In genomic region chr11:67123801-67124200, GRCh38 we compare ENCODE assay signal across 7 cellular contexts. TPM values are rescaled to one million over a fixed set of nuclear protein-coding genes. Genes with fewer than 3 reads are reported as not detected.
DNase-seq lines count a peak whose midpoint lies in the region; ATAC-seq and TF ChIP-seq lines count a peak whose summit lies in the region.
"Not testable (repeated sequence)": the region's sequence is repeated elsewhere in the genome, so short reads cannot be mapped to it uniquely, and the experiment has no call there.

No MANE protein-coding gene starts in this region.

- H3K4me3 ChIP-seq in BLaER1 treated with 17β-estradiol and CSF1 and Interleukin-3, amounts not matched to agents 10 nM and 100 nM: peak overlapping the region in 2 of 10 experiments; percentile 24 to 100; a peak in 3 of 20 replicates
- peak overlapping the region; percentile 64 for H3K4me3 ChIP-seq in Loucy (ENCODE audit: low read length, poor library complexity, severe bottlenecking)

- H3K9me2 ChIP-seq in Loucy (replicated peaks; ENCODE audit: low read depth, low read length): not testable (repeated sequence)

- not testable (repeated sequence) for ATAC-seq in central memory CD8-positive, alpha-beta T cell (replicated peaks; ENCODE audit: extremely low read depth, poor library complexity, severe bottlenecking)

- H3K36me3 ChIP-seq in BLaER1 treated with 17β-estradiol and CSF1 and Interleukin-3, amounts not matched to agents 10 nM and 100 nM: peaks cover 55 to 71% (median 67%) of the 10 kb centered on the region in 11 experiments
- H3K36me3 ChIP-seq in Loucy (ENCODE audit: insufficient read depth, low read length): not testable (repeated sequence)

- H3F3A ChIP-seq in Loucy (ENCODE audit: low read depth): not testable (repeated sequence)

- peak; percentile 31 for DNase-seq in activated effector memory CD4-positive, alpha-beta T cell treated with anti-CD3 and anti-CD28 coated beads, Interleukin-2, amount 50 U/mL, for 16 hours
- not testable (repeated sequence) for DNase-seq in central memory CD8-positive, alpha-beta T cell (ENCODE audit: low spot score in 2 of 2)
- peak; percentile 59 for DNase-seq in mesenteric fat pad (ENCODE audit: low spot score)
- DNase-seq in posterior vena cava (ENCODE audit: low spot score): peak; percentile 58

- not testable (repeated sequence) for H2AFZ ChIP-seq in Loucy (ENCODE audit: low read length)

- H3K4me1 ChIP-seq in BLaER1 treated with 17β-estradiol and CSF1 and Interleukin-3, amounts not matched to agents 10 nM and 100 nM: peaks cover 24 to 62% (median 41%) of the 10 kb centered on the region in 10 experiments
- peaks cover 35% of the 10 kb centered on the region for H3K4me1 ChIP-seq in Loucy (ENCODE audit: insufficient read depth, low read length, poor library complexity, severe bottlenecking)

- H3K27me3 ChIP-seq in BLaER1 treated with 17β-estradiol and CSF1 and Interleukin-3, amounts not matched to agents 10 nM and 100 nM; Loucy (ENCODE audit: insufficient read depth, low read length, poor library complexity, severe bottlenecking): not testable (repeated sequence)

- H3K9me3 Mint-ChIP-seq in T-helper 1 cell treated with Interleukin-12 subunit alpha and Interleukin-12 subunit beta and Interleukin-4 antibody, amounts not matched to agents 30 μg/mL and 1 μg/mL, for 36 hours; central memory CD8-positive, alpha-beta T cell: not testable (repeated sequence)

- not testable (repeated sequence) for H3K9me3 ChIP-seq in BLaER1 treated with 17β-estradiol and CSF1 and Interleukin-3, amounts not matched to agents 10 nM and 100 nM (replicated peaks in 1 of 11); Loucy (ENCODE audit: insufficient read depth, low read depth, low read length)

- H3K27me3 Mint-ChIP-seq in T-helper 1 cell treated with Interleukin-12 subunit alpha and Interleukin-12 subunit beta and Interleukin-4 antibody, amounts not matched to agents 30 μg/mL and 1 μg/mL, for 36 hours (ENCODE audit: low read depth); central memory CD8-positive, alpha-beta T cell: not testable (repeated sequence)

- peak overlapping the region in 1 of 11 experiments; percentile 98; a peak in 1 of 22 replicates for H3K9ac ChIP-seq in BLaER1 treated with 17β-estradiol and CSF1 and Interleukin-3, amounts not matched to agents 10 nM and 100 nM
- H3K9ac ChIP-seq in Loucy (ENCODE audit: low read depth, low read length, poor library complexity, severe bottlenecking): peak overlapping the region; percentile 64

- H4K20me1 ChIP-seq in BLaER1 treated with 17β-estradiol and CSF1 and Interleukin-3, amounts not matched to agents 10 nM and 100 nM: peaks cover 68 to 95% (median 86%) of the 10 kb centered on the region in 11 experiments
- H4K20me1 ChIP-seq in Loucy (ENCODE audit: insufficient read depth, low read length, poor library complexity, severe bottlenecking): peaks cover 66% of the 10 kb centered on the region

- peaks cover 96% of the 10 kb centered on the region for H3K79me2 ChIP-seq in Loucy (ENCODE audit: insufficient read depth, low read length)

- peaks cover 20% of the 10 kb centered on the region for H3K36me3 Mint-ChIP-seq in T-helper 1 cell treated with Interleukin-12 subunit alpha and Interleukin-12 subunit beta and Interleukin-4 antibody, amounts not matched to agents 30 μg/mL and 1 μg/mL, for 36 hours (ENCODE audit: low read depth)
- peaks cover 65% of the 10 kb centered on the region for H3K36me3 Mint-ChIP-seq in central memory CD8-positive, alpha-beta T cell (ENCODE audit: insufficient read depth)

- H3K4me2 ChIP-seq in BLaER1 treated with 17β-estradiol and CSF1 and Interleukin-3, amounts not matched to agents 10 nM and 100 nM: peak overlapping the region in 9 of 11 experiments; percentile 15 to 97 (median 95); a peak in 15 of 22 replicates
- H3K4me2 ChIP-seq in Loucy (ENCODE audit: low read depth, low read length, poor library complexity, severe bottlenecking): peak overlapping the region; percentile 83

- H3K4me3 Mint-ChIP-seq in T-helper 1 cell treated with Interleukin-12 subunit alpha and Interleukin-12 subunit beta and Interleukin-4 antibody, amounts not matched to agents 30 μg/mL and 1 μg/mL, for 36 hours: peak overlapping the region; percentile 2
- H3K4me3 Mint-ChIP-seq in central memory CD8-positive, alpha-beta T cell: peak overlapping the region; percentile 16

- H3K4me1 Mint-ChIP-seq in T-helper 1 cell treated with Interleukin-12 subunit alpha and Interleukin-12 subunit beta and Interleukin-4 antibody, amounts not matched to agents 30 μg/mL and 1 μg/mL, for 36 hours (ENCODE audit: low read depth): peaks cover 17% of the 10 kb centered on the region
- H3K4me1 Mint-ChIP-seq in central memory CD8-positive, alpha-beta T cell: peaks cover 32% of the 10 kb centered on the region

- not testable (repeated sequence) for H3K27ac ChIP-seq in BLaER1 treated with 17β-estradiol and CSF1 and Interleukin-3, amounts not matched to agents 10 nM and 100 nM

- H3K27ac Mint-ChIP-seq in T-helper 1 cell treated with Interleukin-12 subunit alpha and Interleukin-12 subunit beta and Interleukin-4 antibody, amounts not matched to agents 30 μg/mL and 1 μg/mL, for 36 hours; central memory CD8-positive, alpha-beta T cell (ENCODE audit: low read depth): not testable (repeated sequence)

- intact Hi-C loops in posterior vena cava (cut with DNase I): not testable (repeated sequence)

- TF ChIP-seq CTCF in Loucy (conservative IDR thresholded peaks at IDR 0.05; ENCODE audit: low read length): not testable (repeated sequence)

RNA-seq across cellular contexts. Expression of gene KDM2A, which starts 4.7 kb away (rescaled TPM):
- 77.3 TPM for total RNA-seq in mesenteric fat pad
- total RNA-seq in posterior vena cava: 10 to 100 TPM; 55.3 to 58.3 TPM
